In genomic region chr4:170589597-170590191, GRCh38 we compare ENCODE assay signal across 8 cellular contexts.
DNase-seq lines count a peak whose midpoint lies in the region; ATAC-seq, FAIRE-seq and TF ChIP-seq lines count a peak whose summit lies in the region.

No MANE protein-coding gene starts in this region.

- no peak for FAIRE-seq in H54 (lab: Jason Lieb, UNC)

- no peaks in the 10 kb centered on the region for H3K4me1 Mint-ChIP-seq in osteocyte (ENCODE audit: unreplicated experiment)

- TF ChIP-seq CTCF in GM10266 (IDR thresholded peaks at IDR 0.05; ENCODE audit: control insufficient read depth, insufficient read depth, low read depth, missing control alignments) (peak; percentile 31), VCaP (conservative IDR thresholded peaks at IDR 0.05) (peak; percentile 80), osteocyte (IDR thresholded peaks at IDR 0.05) (peak; percentile 51)

- DNase-seq in GM10266 (ENCODE audit: extremely low spot score) (peak; percentile 26), HT1080 (ENCODE audit: low read depth) (peak; percentile 56), osteocyte (ENCODE audit: extremely low spot score, unreplicated experiment) (no peak), H54 (ENCODE audit: insufficient read length, low spot score) (no peak), NCI-H226 (no peak), mesenteric fat pad (ENCODE audit: low spot score) (no peak)

- no peaks in the 10 kb centered on the region for H3K9me3 Mint-ChIP-seq in osteocyte (ENCODE audit: unreplicated experiment)

- no peak for TF ChIP-seq POLR2A in H54 (IDR thresholded peaks at IDR 0.05; ENCODE audit: low read depth, low read length)

- H3K36me3 Mint-ChIP-seq in osteocyte (ENCODE audit: unreplicated experiment) = no peaks in the 10 kb centered on the region

- peaks cover 11% of the 10 kb centered on the region for H3K27me3 Mint-ChIP-seq in osteocyte (ENCODE audit: unreplicated experiment)

- H3K4me3 Mint-ChIP-seq in osteocyte (ENCODE audit: unreplicated experiment) = no peak overlapping the region

- ATAC-seq in GM21619 (IDR thresholded peaks at IDR 0.05; ENCODE audit: unreplicated experiment) = peak; percentile 91

- H3K27ac ChIP-seq in VCaP = no peak overlapping the region

- no peak overlapping the region for H3K27ac Mint-ChIP-seq in osteocyte (ENCODE audit: unreplicated experiment)

Comparison
In these comparisons a context has a peak if more than half of its experiments do, and no peak if none do; other contexts are left out.
1. DNase-seq: peak in GM10266 (single experiment) and HT1080 (single experiment); none in osteocyte (single experiment), H54 (single experiment), NCI-H226 (single experiment) and mesenteric fat pad (single experiment).
2. Peak in every context shown above with its lines, with median percentiles within 50 percentile points of each other: CTCF ChIP-seq.